ENCODE assay signal across 8 cellular contexts in genomic region chr3:81339040-81339845, GRCh38.
A peak's percentile ranks its signal among the peaks of the same experiment; 100 is the strongest.
DNase-seq lines count a peak whose midpoint lies in the region; ATAC-seq, FAIRE-seq and TF ChIP-seq lines count a peak whose summit lies in the region.

No MANE protein-coding gene starts in this region.

- CTCF ChIA-PET in A549 (lab: Yijun Ruan, JAX) (interaction anchor here (0.7 to 2.6 kb wide), 6 partner anchors 8 to 38 kb away, joined by 3 to 15 read pairs (median 3); no protein-coding TSS in a partner anchor), PC-3 (lab: Charles Lee) (interaction anchor here (1.2 kb wide), 1 partner anchor 38 kb away, joined by 12 read pairs; no protein-coding TSS in a partner anchor)

- no peak overlapping the region for H3K27ac ChIP-seq in A549
- peak overlapping the region; percentile 3 for H3K27ac ChIP-seq in PC-3 (ENCODE audit: low read length)
- H3K27ac ChIP-seq in spleen: no peak overlapping the region

- no peak overlapping the region for H2AFZ ChIP-seq in PC-3 (ENCODE audit: low read length)

- FAIRE-seq in A549 (lab: Jason Lieb, UNC): peak; percentile 51

- POLR2A ChIA-PET in A549 (lab: Yijun Ruan, JAX): no interaction called here
- POLR2A ChIA-PET in PC-3 (lab: Charles Lee; ENCODE audit: unreplicated experiment): no interaction called here

- no peaks in the 10 kb centered on the region for H3K4me1 ChIP-seq in A549
- peaks cover 24% of the 10 kb centered on the region for H3K4me1 ChIP-seq in PC-3 (ENCODE audit: insufficient read depth, low read length)
- no peaks in the 10 kb centered on the region for H3K4me1 ChIP-seq in spleen

- TF ChIP-seq POLR2A in A549 (IDR thresholded peaks at IDR 0.05; ENCODE audit: low read length): no peak
- TF ChIP-seq POLR2A in spleen (IDR thresholded peaks at IDR 0.05): no peak

- ATAC-seq in A549 (peak; percentile 89 to 92), GM18858 (IDR thresholded peaks at IDR 0.05; ENCODE audit: unreplicated experiment) (peak; percentile 94), HG02973 (IDR thresholded peaks at IDR 0.05; ENCODE audit: unreplicated experiment) (peak; percentile 89), PC-3 (peak; percentile 85)

- TF ChIP-seq RAD21 in A549 (conservative IDR thresholded peaks at IDR 0.05 in 1 of 2, IDR thresholded peaks at IDR 0.05 in 1 of 2): peak; percentile 49 to 56; a peak in 4 of 5 replicates

- no peaks in the 10 kb centered on the region for H3K9me3 ChIP-seq in A549
- no peaks in the 10 kb centered on the region for H3K9me3 ChIP-seq in PC-3 (ENCODE audit: low read length)
- no peaks in the 10 kb centered on the region for H3K9me3 ChIP-seq in spleen

- intact Hi-C loops in PC-3 (cut with micrococcal nuclease): loop anchor here (1.0 to 10.0 kb wide), 4 partner anchors 37 to 567 kb away; no protein-coding TSS in a partner anchor
- intact Hi-C loops in spleen (cut with DNase I; ENCODE audit: low total_unique reads): no loop called here

- H3K79me2 ChIP-seq in PC-3 (ENCODE audit: low read length): no peaks in the 10 kb centered on the region

- no peaks in the 10 kb centered on the region for H4K20me1 ChIP-seq in PC-3 (ENCODE audit: low read length)

- H3K36me3 ChIP-seq in PC-3 (ENCODE audit: low read depth, low read length) (no peaks in the 10 kb centered on the region), spleen (no peaks in the 10 kb centered on the region)

- no peak overlapping the region for H3K9ac ChIP-seq in PC-3 (ENCODE audit: low read length)

- no peak overlapping the region for H3K4me3 ChIP-seq in A549
- H3K4me3 ChIP-seq in PC-3 (ENCODE audit: low read length): peak overlapping the region; percentile 8; the same call in 1 of the 2 replicates
- no peak overlapping the region for H3K4me3 ChIP-seq in spleen

- H3F3A ChIP-seq in PC-3 (ENCODE audit: low read length, unreplicated experiment): no peaks in the 10 kb centered on the region

- H3K4me2 ChIP-seq in A549: no peak overlapping the region
- peak overlapping the region; percentile 32 for H3K4me2 ChIP-seq in PC-3 (ENCODE audit: low read length)

- WGBS in A549 (ENCODE audit: missing lambda C conversion rate): 91% methylated on average over 1 of the region's 1 CpG
- 91 to 95% (median 93%) methylated on average over 1 of the region's 1 CpG for WGBS in spleen, 5 donors

- TF ChIP-seq EP300 in A549 (IDR thresholded peaks at IDR 0.05): no peak

- BruUV-seq in PC-3 (replicated peaks; lab: Mats Ljungman, UMichigan): no TSS peak

- H3K27me3 ChIP-seq in PC-3 (ENCODE audit: low read length): no peaks in the 10 kb centered on the region
- H3K27me3 ChIP-seq in spleen (replicated peaks in 1 of 7): no peaks in the 10 kb centered on the region

- no peaks in the 10 kb centered on the region for H3K9me2 ChIP-seq in PC-3 (replicated peaks; ENCODE audit: low read length)

- peak; percentile 24 to 28 for DNase-seq in A549 (ENCODE audit: low read depth in 1 of 2, low spot score in 1 of 2)
- DNase-seq in PC-3: peak; percentile 88
- DNase-seq in iris pigment epithelial cell (ENCODE audit: low read depth): peak; percentile 34
- no peak for DNase-seq in anterior cingulate cortex (lab: John Stamatoyannopoulos, UW)
- DNase-seq in spleen: no peak
- DNase-seq in AG08396 (ENCODE audit: low spot score): no peak

- TF ChIP-seq CTCF in A549 (IDR thresholded peaks at IDR 0.05) (peak; percentile 53), PC-3 (conservative IDR thresholded peaks at IDR 0.05; ENCODE audit: low read depth, low read length) (peak; percentile 92), spleen (IDR thresholded peaks at IDR 0.05 in 8 of 11, conservative IDR thresholded peaks at IDR 0.05 in 3 of 11) (peak in 1 of 11 experiments; percentile 31)

TF ChIP-seq in A549, 52 proteins besides CTCF, POLR2A, EP300 and RAD21:
- TF ChIP-seq HOXB5 (CRISPR knock-in tag; IDR thresholded peaks at IDR 0.05): no peak
- peak; percentile 57 for TF ChIP-seq SMC3 (IDR thresholded peaks at IDR 0.05)
- no peak for TF ChIP-seq FOSL2 (IDR thresholded peaks at IDR 0.05)
- no peak for TF ChIP-seq FOSL2 (CRISPR knock-in tag; IDR thresholded peaks at IDR 0.05)
- no peak for TF ChIP-seq RARB (CRISPR knock-in tag; IDR thresholded peaks at IDR 0.05)
- peak; percentile 32 for TF ChIP-seq MAFK (IDR thresholded peaks at IDR 0.05; ENCODE audit: partially characterized antibody)

Comparison
In these comparisons a context has a peak if more than half of its experiments do, and no peak if none do; other contexts are left out.
1. DNase-seq: peak in A549 (2 of 2), PC-3 (single experiment) and iris pigment epithelial cell (single experiment); none in anterior cingulate cortex (0 of 58), spleen (single experiment) and AG08396 (single experiment).
2. Peak in every context shown above with its lines, with median percentiles within 50 percentile points of each other: ATAC-seq.